11 cellular contexts compared by ENCODE assay signal in genomic region chr9:122657527-122657926, GRCh38. TPM values are rescaled to one million over a fixed set of nuclear protein-coding genes. Genes with fewer than 3 reads are reported as not detected.
"Had no signal": no experiment of that assay in that cellular context is flagged by ENCODE, and none has a peak within 500 bp of the region (broad histone marks: within the 10 kb centered on the region; RNA-seq: fewer than 3 reads in every experiment).

TSS of gene OR1B1 (minus strand) at chr9:122657627.

- H3K9me3 ChIP-seq: HAP-1 had no signal

- H2AFZ ChIP-seq: GM23248, GM23338 had no signal

- H3K9ac ChIP-seq: GM23248 had no signal

- DNase-seq: GM23248, GOT3, H7, H9, HCEC 1CT, HFFc6 had no signal

- H3K36me3 ChIP-seq: HAP-1 had no signal

- H3K4me3 ChIP-seq: GM23248, GM23338, HAP-1 had no signal

- ATAC-seq: GM23338, HCT116 had no signal

- H3K27ac ChIP-seq: GM23248 had no signal

- H3K4me1 Mint-ChIP-seq: GM23338, H9 had no signal

- H3K4me2 ChIP-seq: GM23338 had no signal

- H3K27ac Mint-ChIP-seq: GM23338, H9, HFFc6 had no signal

- FAIRE-seq: H1 had no signal

- H3K4me1 ChIP-seq: HAP-1 had no signal

- H3K4me3 Mint-ChIP-seq: GM23338, H9, HFFc6 had no signal

RNA-seq across cellular contexts. Expression of gene OR1B1, which starts in this region (rescaled TPM):
- total RNA-seq: GM23248, GM23338, H1, H4, H7, H9, HFFc6 had no signal
- polyA plus RNA-seq: GM23248, GM23338, H1 had no signal
